In genomic region chr11:7576671-7577225, GRCh38 we compare ENCODE assay signal across 9 cellular contexts.
DNase-seq lines count a peak whose midpoint lies in the region; ATAC-seq and TF ChIP-seq lines count a peak whose summit lies in the region.
"Had no signal": no experiment of that assay in that cellular context is flagged by ENCODE, and none has a peak within 500 bp of the region (broad histone marks: within the 10 kb centered on the region; RNA-seq: fewer than 3 reads in every experiment).

No MANE protein-coding gene starts in this region.

- peaks cover 62% of the 10 kb centered on the region for H3K4me1 Mint-ChIP-seq in dendritic cell treated with granulocyte-macrophage colony-stimulating factor and Interleukin-4, amounts not matched to agents 40 ng/mL and 50 ng/mL, for 4 days (ENCODE audit: low read depth)

- H3K36me3 ChIP-seq in HUES6 (ENCODE audit: control insufficient read depth, insufficient read depth, low read length) (no peaks in the 10 kb centered on the region), subcutaneous abdominal adipose tissue (ENCODE audit: control insufficient read depth in 5 of 5, insufficient read depth in 5 of 5, low read length in 5 of 5) (no peaks in the 10 kb centered on the region)
- no peaks in the 10 kb centered on the region for H3K36me3 ChIP-seq in effector memory CD4-positive, alpha-beta T cell (ENCODE audit: control insufficient read depth, insufficient read depth, low read length)

- peaks cover 10% of the 10 kb centered on the region for H3K27me3 Mint-ChIP-seq in dendritic cell treated with granulocyte-macrophage colony-stimulating factor and Interleukin-4, amounts not matched to agents 40 ng/mL and 50 ng/mL, for 4 days

- peak overlapping the region; percentile 57 for H3K9ac ChIP-seq in HUES6 (ENCODE audit: low read length)
- H3K9ac ChIP-seq in subcutaneous abdominal adipose tissue (ENCODE audit: low read length in 5 of 5): peak overlapping the region in 2 of 5 donors; percentile 54 to 57

- TF ChIP-seq CTCF in GM20000 (IDR thresholded peaks at IDR 0.05; ENCODE audit: extremely low read depth, missing control alignments): no peak

- H3K4me1 ChIP-seq in HUES6 (ENCODE audit: control insufficient read depth, insufficient read depth, low read length) (peaks cover 78% of the 10 kb centered on the region), subcutaneous abdominal adipose tissue (ENCODE audit: control insufficient read depth in 5 of 5, insufficient read depth in 5 of 5, low read length in 5 of 5) (peaks cover 13 to 94% (median 82%) of the 10 kb centered on the region in 5 donors)
- peaks cover 13% of the 10 kb centered on the region for H3K4me1 ChIP-seq in effector memory CD4-positive, alpha-beta T cell (ENCODE audit: control insufficient read depth, insufficient read depth, low read length, poor library complexity, severe bottlenecking)

- peaks cover 82% of the 10 kb centered on the region for H3K36me3 Mint-ChIP-seq in dendritic cell treated with granulocyte-macrophage colony-stimulating factor and Interleukin-4, amounts not matched to agents 40 ng/mL and 50 ng/mL, for 4 days (ENCODE audit: low read depth)

- no peak overlapping the region for H3K4me3 Mint-ChIP-seq in dendritic cell treated with granulocyte-macrophage colony-stimulating factor and Interleukin-4, amounts not matched to agents 40 ng/mL and 50 ng/mL, for 4 days

- H3K9me3 ChIP-seq in HUES6 (ENCODE audit: control insufficient read depth, insufficient read depth, low read depth, low read length) (no peaks in the 10 kb centered on the region), subcutaneous abdominal adipose tissue (ENCODE audit: control insufficient read depth in 5 of 5, low read length in 5 of 5) (no peaks in the 10 kb centered on the region)
- no peaks in the 10 kb centered on the region for H3K9me3 ChIP-seq in effector memory CD4-positive, alpha-beta T cell (ENCODE audit: control insufficient read depth, low read length)

- peak overlapping the region; percentile 18; the same call in 1 of the 2 replicates for H3K27ac ChIP-seq in HUES6 (ENCODE audit: low read depth, low read length)
- peak overlapping the region; percentile 80 for H3K27ac ChIP-seq in subcutaneous abdominal adipose tissue (ENCODE audit: low read depth, low read length)
- H3K27ac ChIP-seq in effector memory CD4-positive, alpha-beta T cell (ENCODE audit: insufficient read depth, low read length, poor library complexity, severe bottlenecking): no peak overlapping the region

- H3K27me3 ChIP-seq in HUES6 (ENCODE audit: control insufficient read depth, insufficient read depth, low read length): no peaks in the 10 kb centered on the region
- H3K27me3 ChIP-seq in subcutaneous abdominal adipose tissue (ENCODE audit: control insufficient read depth in 5 of 5, insufficient read depth in 4 of 5, low read length in 5 of 5): peaks cover 0 to 3% (median 0%) of the 10 kb centered on the region in 5 donors
- H3K27me3 ChIP-seq in effector memory CD4-positive, alpha-beta T cell (replicated peaks; ENCODE audit: control insufficient read depth, insufficient read depth, low read length, poor library complexity, severe bottlenecking): no peaks in the 10 kb centered on the region

- no peak for ATAC-seq in GM21367 (IDR thresholded peaks at IDR 0.05; ENCODE audit: unreplicated experiment)

- peak overlapping the region; percentile 46 for H3K27ac Mint-ChIP-seq in dendritic cell treated with granulocyte-macrophage colony-stimulating factor and Interleukin-4, amounts not matched to agents 40 ng/mL and 50 ng/mL, for 4 days

- H3K4me3 ChIP-seq in HUES6 (ENCODE audit: low read depth, low read length) (peak overlapping the region; percentile 8; the same call in 1 of the 2 replicates), subcutaneous abdominal adipose tissue (ENCODE audit: low read depth in 1 of 5, low read length in 5 of 5) (peak overlapping the region; percentile 19 to 68 (median 42))
- H3K4me3 ChIP-seq in effector memory CD4-positive, alpha-beta T cell (ENCODE audit: insufficient read depth, low read depth, low read length, poor library complexity, severe bottlenecking): no peak overlapping the region

- DNase-seq in medulla oblongata (ENCODE audit: extremely low spot score) (peak; percentile 62), SHP77 treated with DMSO at 0.1 percent for 48 hours (lab: John Stamatoyannopoulos, UW) (no peak), GM20000 (ENCODE audit: low spot score) (no peak)
- DNase-seq in effector memory CD4-positive, alpha-beta T cell: no peak
- DNase-seq: NCI-H510A treated with DMSO at 0.1 percent for 48 hours had no signal

- no peaks in the 10 kb centered on the region for H3K9me3 Mint-ChIP-seq in dendritic cell treated with granulocyte-macrophage colony-stimulating factor and Interleukin-4, amounts not matched to agents 40 ng/mL and 50 ng/mL, for 4 days

- intact Hi-C loops in dendritic cell treated with granulocyte-macrophage colony-stimulating factor and Interleukin-4, amounts not matched to agents 40 ng/mL and 50 ng/mL, for 4 days (cut with micrococcal nuclease): no loop called here
